Comparison of ENCODE assay signal across 7 cellular contexts in the genomic region with DNA sequence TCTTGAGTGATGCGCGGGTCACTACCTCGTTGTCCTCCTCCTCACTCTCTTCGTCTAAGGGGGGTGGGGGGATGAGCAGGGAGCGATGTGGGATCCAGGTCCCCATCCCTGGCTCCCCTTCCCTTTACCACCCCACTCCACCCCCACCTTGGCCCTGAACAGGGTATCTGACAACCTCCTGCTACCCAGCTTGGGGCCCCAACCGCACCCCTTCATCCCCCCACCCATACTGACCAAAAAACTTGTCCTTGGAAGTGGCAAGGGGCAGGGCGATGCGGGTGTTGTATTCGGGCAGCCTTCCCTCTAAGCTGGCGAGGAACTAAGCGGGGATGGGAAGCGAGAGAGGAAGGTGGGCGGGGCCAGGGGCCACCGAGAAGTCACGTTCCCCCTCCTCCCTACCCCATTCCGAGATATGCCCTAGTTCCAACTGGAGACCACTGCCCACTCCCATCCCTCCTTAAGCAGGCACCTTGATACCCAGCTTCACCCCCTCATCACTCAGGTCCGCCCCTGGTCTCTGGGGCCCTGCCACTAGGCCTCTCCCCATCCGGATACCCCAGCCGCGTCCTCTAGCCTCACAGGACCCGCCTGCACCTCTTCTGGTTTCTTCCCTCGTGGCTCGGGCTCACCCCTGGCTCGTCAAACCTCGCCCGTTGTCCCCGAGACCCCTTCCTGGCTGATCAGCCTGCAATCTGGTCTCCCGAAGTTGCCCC. TPM values are rescaled to one million over a fixed set of nuclear protein-coding genes. Genes with fewer than 3 reads are reported as not detected.
DNase-seq lines count a peak whose midpoint lies in the region; ATAC-seq and TF ChIP-seq lines count a peak whose summit lies in the region.
"Had no signal": no experiment of that assay in that cellular context is flagged by ENCODE, and none has a peak within 500 bp of the region (broad histone marks: within the 10 kb centered on the region; RNA-seq: fewer than 3 reads in every experiment).

No MANE protein-coding gene starts in this region.

- DNase-seq in GM12865 (ENCODE audit: low read depth), result no peak
- no peak for DNase-seq in mammary epithelial cell
- DNase-seq in neural crest cell (ENCODE audit: low read depth, low spot score), result no peak

- ATAC-seq in GM18519 (IDR thresholded peaks at IDR 0.05; ENCODE audit: low FRiP score, unreplicated experiment) (no peak), HG03039 (IDR thresholded peaks at IDR 0.05; ENCODE audit: unreplicated experiment) (no peak), HG02981 (IDR thresholded peaks at IDR 0.05; ENCODE audit: unreplicated experiment) (no peak)

- H3K27me3 ChIP-seq in mammary epithelial cell (ENCODE audit: insufficient read depth, low read length), result peaks cover 2% of the 10 kb centered on the region

- H3K9ac ChIP-seq in mammary epithelial cell (ENCODE audit: insufficient read depth, low read length), result no peak overlapping the region

- H3K9me3 ChIP-seq in mammary epithelial cell (replicated peaks; ENCODE audit: insufficient read depth, low read length), result no peaks in the 10 kb centered on the region

- dilution Hi-C loops in mammary epithelial cell (cut with HindIII; ENCODE audit: low sequenced_read_pairs), result no loop called here

- H3K36me3 ChIP-seq in mammary epithelial cell (ENCODE audit: insufficient read depth, low read length), result no peaks in the 10 kb centered on the region

- no peak overlapping the region for H3K4me2 ChIP-seq in mammary epithelial cell (ENCODE audit: insufficient read depth, low read depth, low read length)

- peaks cover 14% of the 10 kb centered on the region for H3K4me1 Mint-ChIP-seq in neural crest cell

- peaks cover 82% of the 10 kb centered on the region for H3K27me3 Mint-ChIP-seq in neural crest cell (ENCODE audit: low read depth)

- peak overlapping the region; percentile 10 for H3K4me3 ChIP-seq in GM12865 (ENCODE audit: low read depth, low read length)
- H3K4me3 ChIP-seq in mammary epithelial cell (replicated peaks in 1 of 3; ENCODE audit: insufficient read depth in 1 of 3, low read depth in 2 of 3, low read length in 3 of 3), result no peak overlapping the region

- no peak overlapping the region for H3K27ac ChIP-seq in mammary epithelial cell (ENCODE audit: insufficient read depth, low read depth, low read length)
- H3K27ac ChIP-seq: VCaP had no signal

- H3K9me3 Mint-ChIP-seq in neural crest cell, result no peaks in the 10 kb centered on the region

- no peak overlapping the region for H3K27ac Mint-ChIP-seq in neural crest cell (ENCODE audit: unreplicated experiment)

- 92% methylated on average over 7 of the region's 28 CpGs for WGBS in mammary epithelial cell (ENCODE audit: low coverage, missing lambda C conversion rate)

- TF ChIP-seq CTCF in GM12865 (IDR thresholded peaks at IDR 0.05; ENCODE audit: insufficient read depth, low read depth, low read length, missing control alignments), result no peak
- TF ChIP-seq CTCF in mammary epithelial cell (conservative IDR thresholded peaks at IDR 0.05 in 1 of 2, IDR thresholded peaks at IDR 0.05 in 1 of 2; ENCODE audit: extremely low read depth in 1 of 2, insufficient read depth in 1 of 2, low read depth in 1 of 2, low read length in 2 of 2), result no peak
- no peak for TF ChIP-seq CTCF in neural crest cell (conservative IDR thresholded peaks at IDR 0.05)

- H3K36me3 Mint-ChIP-seq in neural crest cell (ENCODE audit: low read depth), result no peaks in the 10 kb centered on the region

- H2AFZ ChIP-seq in mammary epithelial cell (ENCODE audit: low read depth, low read length), result peak overlapping the region; percentile 80

- no peaks in the 10 kb centered on the region for H3K79me2 ChIP-seq in mammary epithelial cell (ENCODE audit: insufficient read depth, low read length)

- H3K4me3 Mint-ChIP-seq in neural crest cell, result peak overlapping the region; percentile 38

- no TSS peak for BruUV-seq in mammary epithelial cell (replicated peaks; lab: Mats Ljungman, UMichigan)

- intact Hi-C loops in mammary epithelial cell (cut with micrococcal nuclease), result loop anchor here (5.0 kb wide), 1 partner anchor 39 kb away; a partner anchor contains a TSS

- H4K20me1 ChIP-seq in mammary epithelial cell (ENCODE audit: insufficient read depth, low read length), result no peaks in the 10 kb centered on the region

- H3K4me1 ChIP-seq in mammary epithelial cell (ENCODE audit: insufficient read depth, low read length), result peaks cover 14% of the 10 kb centered on the region

- in situ Hi-C loops in mammary epithelial cell (cut with MboI; ENCODE audit: low sequenced_read_pairs in 2 of 2), result no loop called here

- CTCF ChIA-PET in mammary epithelial cell (lab: Charles Lee; ENCODE audit: low non-redundant PET), result interaction anchor here (0.6 kb wide), 1 partner anchor 238 kb away, joined by 4 read pairs; no protein-coding TSS in a partner anchor

RNA-seq across cellular contexts. Expression of a gene that starts 1.9 kb away (rescaled TPM):
- total RNA-seq in mammary epithelial cell (1 to 10 TPM in 1 of 2 donors, under 1 TPM in 1; 0.24 to 1.8 TPM), neural crest cell (0.30 and 0.55 TPM in 2 replicates)
- polyA plus RNA-seq in mammary epithelial cell, result 0.20 TPM
- polyA minus RNA-seq in mammary epithelial cell, result not detected

RNA-seq across cellular contexts. Expression of a gene that starts 13.9 kb away (rescaled TPM):
- total RNA-seq in mammary epithelial cell (1 to 10 TPM in 1 of 2 donors, under 1 TPM in 1; 0.17 to 1.1 TPM), neural crest cell (2.2 and 3.1 TPM in 2 replicates)
- 0.32 TPM for polyA plus RNA-seq in mammary epithelial cell
- polyA minus RNA-seq in mammary epithelial cell, result not detected

RNA-seq across cellular contexts. Expression of a gene that starts 14.4 kb away (rescaled TPM):
- total RNA-seq in mammary epithelial cell (100 to 1,000 TPM; 118 to 290 TPM), neural crest cell (388 and 391 TPM in 2 replicates)
- polyA plus RNA-seq in mammary epithelial cell, result 88.9 TPM
- 239 TPM for polyA minus RNA-seq in mammary epithelial cell

RNA-seq across cellular contexts. Expression of a gene that starts 36.9 kb away (rescaled TPM):
- total RNA-seq in mammary epithelial cell, result 1 to 10 TPM in 1 of 2 donors, not detected in 1; 1.8 TPM
- polyA plus RNA-seq in mammary epithelial cell, result 1.3 TPM
- polyA minus RNA-seq in mammary epithelial cell, result 5.2 TPM
- 3.5 and 4.5 TPM in 2 replicates for total RNA-seq in neural crest cell

RNA-seq across cellular contexts. Expression of a gene that starts 46.6 kb away (rescaled TPM):
- total RNA-seq in mammary epithelial cell, result 1 to 10 TPM in 1 of 2 donors, under 1 TPM in 1; 0.67 to 2.3 TPM
- polyA plus RNA-seq in mammary epithelial cell, result 1.8 TPM
- polyA minus RNA-seq in mammary epithelial cell, result 1.2 TPM
- 2.9 and 3.5 TPM in 2 replicates for total RNA-seq in neural crest cell
